In genomic region chr1:172244865-172245264, GRCh38 we compare ENCODE assay signal across 33 cellular contexts.
"Had no signal": no experiment of that assay in that cellular context is flagged by ENCODE, and none has a peak within 500 bp of the region (broad histone marks: within the 10 kb centered on the region; RNA-seq: fewer than 3 reads in every experiment).

No MANE protein-coding gene starts in this region.

- H3K4me3 ChIP-seq: adrenal gland, body of pancreas, esophagus squamous epithelium, gastroesophageal sphincter, heart right ventricle had no signal

- H3K27me3 Mint-ChIP-seq: activated CD4-positive, alpha-beta memory T cell treated with anti-CD3 and anti-CD28 coated beads for 36 hours; activated CD4-positive, alpha-beta T cell treated with anti-CD3 and anti-CD28 coated beads for 36 hours; activated CD8-positive, alpha-beta memory T cell treated with anti-CD3 and anti-CD28 coated beads, Interleukin-2, amount 10 ng/mL, durations not matched to agents 7 days and 5 days; activated naive CD4-positive, alpha-beta T cell treated with anti-CD3 and anti-CD28 coated beads, Interleukin-2, amount 50 U/mL, for 24 hours; activated naive CD8-positive, alpha-beta T cell treated with anti-CD3 and anti-CD28 coated beads for 36 hours; activated naive CD8-positive, alpha-beta T cell treated with anti-CD3 and anti-CD28 coated beads, Interleukin-2, amount 50 U/mL, for 24 hours had no signal

- H3K27me3 ChIP-seq: adrenal gland, body of pancreas, esophagus squamous epithelium, gastroesophageal sphincter, heart right ventricle had no signal

- H3K36me3 ChIP-seq: adrenal gland, esophagus squamous epithelium, gastroesophageal sphincter, heart right ventricle had no signal

- H3K27ac Mint-ChIP-seq: activated CD4-positive, alpha-beta memory T cell treated with anti-CD3 and anti-CD28 coated beads for 36 hours; activated CD4-positive, alpha-beta T cell treated with anti-CD3 and anti-CD28 coated beads for 36 hours; activated CD4-positive, alpha-beta T cell treated with anti-CD3 and anti-CD28 coated beads, Interleukin-2, amount 10 ng/mL, durations not matched to agents 24 days and 14 days; activated CD8-positive, alpha-beta memory T cell treated with anti-CD3 and anti-CD28 coated beads, Interleukin-2, amount 10 ng/mL, durations not matched to agents 7 days and 5 days; activated CD8-positive, alpha-beta T cell treated with anti-CD3 and anti-CD28 coated beads, Interleukin-2, amount 10 ng/mL, durations not matched to agents 7 days and 5 days; activated naive CD4-positive, alpha-beta T cell treated with anti-CD3 and anti-CD28 coated beads for 36 hours; activated naive CD4-positive, alpha-beta T cell treated with anti-CD3 and anti-CD28 coated beads, Interleukin-2, amount 50 U/mL, for 24 hours; activated naive CD8-positive, alpha-beta T cell treated with anti-CD3 and anti-CD28 coated beads for 36 hours; activated naive CD8-positive, alpha-beta T cell treated with anti-CD3 and anti-CD28 coated beads, Interleukin-2, amount 50 U/mL, for 24 hours; activated T-helper 1 cell treated with anti-CD3 and anti-CD28 coated beads, Interleukin-12 subunit alpha, Interleukin-12 subunit beta, Interleukin-2, Interleukin-4 antibody, amounts not matched to agents 30 ng/mL and 10 ng/mL and 1 ng/mL, durations not matched to agents 14 hours and 24 hours and 36 hours; activated T-helper 2 cell treated with anti-CD3 and anti-CD28 coated beads, Interferon-gamma antibody, Interleukin-2, Interleukin-4, amounts not matched to agents 10 μg/mL and 5 μg/mL and 100 μg/mL, durations not matched to agents 14 hours and 24 hours and 36 hours had no signal

- H3K9me3 Mint-ChIP-seq: activated CD4-positive, alpha-beta memory T cell treated with anti-CD3 and anti-CD28 coated beads for 36 hours; activated naive CD4-positive, alpha-beta T cell treated with anti-CD3 and anti-CD28 coated beads for 36 hours; activated naive CD4-positive, alpha-beta T cell treated with anti-CD3 and anti-CD28 coated beads, Interleukin-2, amount 50 U/mL, for 24 hours; activated naive CD8-positive, alpha-beta T cell treated with anti-CD3 and anti-CD28 coated beads for 36 hours; activated naive CD8-positive, alpha-beta T cell treated with anti-CD3 and anti-CD28 coated beads, Interleukin-2, amount 50 U/mL, for 24 hours had no signal

- H3K9me3 ChIP-seq: adrenal gland, body of pancreas, esophagus squamous epithelium, gastroesophageal sphincter, heart right ventricle had no signal

- ATAC-seq: activated CD4-positive, alpha-beta T cell treated with anti-CD3 and anti-CD28 coated beads for 36 hours; activated CD8-positive, alpha-beta memory T cell treated with anti-CD3 and anti-CD28 coated beads, Interleukin-2, amount 10 ng/mL, durations not matched to agents 7 days and 5 days; activated CD8-positive, alpha-beta T cell treated with anti-CD3 and anti-CD28 coated beads, Interleukin-2, amount 10 ng/mL, durations not matched to agents 7 days and 5 days; activated naive CD8-positive, alpha-beta T cell treated with anti-CD3 and anti-CD28 coated beads, Interleukin-2, amount 50 U/mL, for 24 hours; body of pancreas; gastroesophageal sphincter; heart right ventricle had no signal

- H3K36me3 Mint-ChIP-seq: activated CD4-positive, alpha-beta memory T cell treated with anti-CD3 and anti-CD28 coated beads for 36 hours; activated CD8-positive, alpha-beta memory T cell treated with anti-CD3 and anti-CD28 coated beads, Interleukin-2, amount 10 ng/mL, durations not matched to agents 7 days and 5 days; activated naive CD4-positive, alpha-beta T cell treated with anti-CD3 and anti-CD28 coated beads, Interleukin-2, amount 50 U/mL, for 24 hours; activated naive CD8-positive, alpha-beta T cell treated with anti-CD3 and anti-CD28 coated beads for 36 hours had no signal

- FAIRE-seq: colon, endometrium, endothelial cell of umbilical vein had no signal

- H3K4me3 Mint-ChIP-seq: activated CD4-positive, alpha-beta memory T cell treated with anti-CD3 and anti-CD28 coated beads for 36 hours; activated CD4-positive, alpha-beta T cell treated with anti-CD3 and anti-CD28 coated beads for 36 hours; activated CD4-positive, alpha-beta T cell treated with anti-CD3 and anti-CD28 coated beads, Interleukin-2, amount 10 ng/mL, durations not matched to agents 24 days and 14 days; activated CD8-positive, alpha-beta memory T cell treated with anti-CD3 and anti-CD28 coated beads, Interleukin-2, amount 10 ng/mL, durations not matched to agents 7 days and 5 days; activated CD8-positive, alpha-beta T cell treated with anti-CD3 and anti-CD28 coated beads, Interleukin-2, amount 10 ng/mL, durations not matched to agents 7 days and 5 days; activated naive CD4-positive, alpha-beta T cell treated with anti-CD3 and anti-CD28 coated beads for 36 hours; activated naive CD4-positive, alpha-beta T cell treated with anti-CD3 and anti-CD28 coated beads, Interleukin-2, amount 50 U/mL, for 24 hours; activated naive CD8-positive, alpha-beta T cell treated with anti-CD3 and anti-CD28 coated beads for 36 hours; activated naive CD8-positive, alpha-beta T cell treated with anti-CD3 and anti-CD28 coated beads, Interleukin-2, amount 50 U/mL, for 24 hours; activated T-helper 1 cell treated with anti-CD3 and anti-CD28 coated beads, Interleukin-12 subunit alpha, Interleukin-12 subunit beta, Interleukin-2, Interleukin-4 antibody, amounts not matched to agents 30 ng/mL and 10 ng/mL and 1 ng/mL, durations not matched to agents 14 hours and 24 hours and 36 hours had no signal

- DNase-seq: activated CD4-positive, alpha-beta memory T cell treated with anti-CD3 and anti-CD28 coated beads for 36 hours; activated CD4-positive, alpha-beta T cell treated with anti-CD3 and anti-CD28 coated beads for 36 hours; activated CD4-positive, alpha-beta T cell treated with anti-CD3 and anti-CD28 coated beads, Interleukin-2, amount 10 ng/mL, durations not matched to agents 24 days and 14 days; activated CD4-positive, CD25-positive, alpha-beta regulatory T cell; activated CD4-positive, CD25-positive, alpha-beta regulatory T cell treated with anti-CD3 and anti-CD28 coated beads, Interleukin-2, amount 50 U/mL, for 72 hours; activated CD8-positive, alpha-beta memory T cell treated with anti-CD3 and anti-CD28 coated beads, Interleukin-2, amount 10 ng/mL, durations not matched to agents 7 days and 5 days; activated CD8-positive, alpha-beta memory T cell treated with anti-CD3 and anti-CD28 coated beads, Interleukin-2, amount 50 U/mL, for 4 hours; activated CD8-positive, alpha-beta T cell treated with anti-CD3 and anti-CD28 coated beads, Interleukin-2, amount 10 ng/mL, durations not matched to agents 7 days and 5 days; activated effector memory CD4-positive, alpha-beta T cell treated with anti-CD3 and anti-CD28 coated beads, Interleukin-2, amount 50 U/mL, for 16 hours; activated naive CD4-positive, alpha-beta T cell treated with anti-CD3 and anti-CD28 coated beads for 36 hours; activated naive CD8-positive, alpha-beta T cell treated with anti-CD3 and anti-CD28 coated beads for 36 hours; activated naive CD8-positive, alpha-beta T cell treated with anti-CD3 and anti-CD28 coated beads, Interleukin-2, amount 50 U/mL, for 24 hours; activated T-cell treated with anti-CD3 and anti-CD28 coated beads, Interleukin-2, amount 50 U/mL, for 1 hour; activated T-cell treated with anti-CD3 and anti-CD28 coated beads, Interleukin-2, amount 50 U/mL, for 48 hours; adrenal gland; amygdala; aorta; body of pancreas; caudate nucleus; cortex of kidney; dermis blood vessel endothelial cell; effector CD4-positive, alpha-beta T cell; esophagus squamous epithelium; foreskin melanocyte; heart right ventricle; T-helper 2 cell had no signal

- H3K27ac ChIP-seq: adrenal gland, body of pancreas, esophagus squamous epithelium, gastroesophageal sphincter, heart right ventricle had no signal

- H3K4me1 ChIP-seq: body of pancreas, esophagus squamous epithelium, heart right ventricle had no signal

- H3K4me1 Mint-ChIP-seq: activated CD4-positive, alpha-beta T cell treated with anti-CD3 and anti-CD28 coated beads for 36 hours; activated CD8-positive, alpha-beta memory T cell treated with anti-CD3 and anti-CD28 coated beads, Interleukin-2, amount 10 ng/mL, durations not matched to agents 7 days and 5 days; activated naive CD4-positive, alpha-beta T cell treated with anti-CD3 and anti-CD28 coated beads, Interleukin-2, amount 50 U/mL, for 24 hours; activated naive CD8-positive, alpha-beta T cell treated with anti-CD3 and anti-CD28 coated beads for 36 hours; activated naive CD8-positive, alpha-beta T cell treated with anti-CD3 and anti-CD28 coated beads, Interleukin-2, amount 50 U/mL, for 24 hours had no signal
